ENCODE assay signal across 20 cellular contexts in genomic region chr12:110186059-110186458, GRCh38.
DNase-seq lines count a peak whose midpoint lies in the region; ATAC-seq, FAIRE-seq and TF ChIP-seq lines count a peak whose summit lies in the region.
"Had no signal": no experiment of that assay in that cellular context is flagged by ENCODE, and none has a peak within 500 bp of the region (broad histone marks: within the 10 kb centered on the region; RNA-seq: fewer than 3 reads in every experiment).

No MANE protein-coding gene starts in this region.

- H3K4me2 ChIP-seq in K562 (ENCODE audit: insufficient read depth, low read length) = no peak overlapping the region
- H3K4me2 ChIP-seq: A549, BLaER1, GM23338 had no signal

- ATAC-seq in K562 = no peak
- ATAC-seq in stimulated activated naive B cell treated with anti-CD40 and anti-IgM and Interleukin-4, amounts not matched to agents 10 μg/mL and 1 μg/mL and 100 μg/mL, for 72 hours (replicated peaks) = no peak
- ATAC-seq: A549, GM23338, HCT116 had no signal

- peak overlapping the region; percentile 52 for H3K27ac Mint-ChIP-seq in stimulated activated naive B cell treated with anti-CD40 and anti-IgM and Interleukin-4, amounts not matched to agents 10 μg/mL and 1 μg/mL and 100 μg/mL, for 72 hours
- H3K27ac Mint-ChIP-seq: GM23338 had no signal

- H3K9me3 ChIP-seq in HEK293 (ENCODE audit: control insufficient read depth, insufficient read depth, low read depth, low read length) (no peaks in the 10 kb centered on the region), K562 (replicated peaks; ENCODE audit: control insufficient read depth, insufficient read depth, low read depth, low read length) (peaks cover 11% of the 10 kb centered on the region)

- H3K4me1 ChIP-seq in HEK293 (ENCODE audit: control insufficient read depth, insufficient read depth, low read length) = no peaks in the 10 kb centered on the region
- no peaks in the 10 kb centered on the region for H3K4me1 ChIP-seq in K562 (replicated peaks in 1 of 2; ENCODE audit: control insufficient read depth in 2 of 2, insufficient read depth in 2 of 2, low read length in 2 of 2)
- H3K4me1 ChIP-seq: A549, BLaER1 had no signal

- no peaks in the 10 kb centered on the region for H3K79me2 ChIP-seq in K562 (ENCODE audit: control insufficient read depth, insufficient read depth, low read length)

- POLR2A ChIA-PET in HEK293 (lab: Yijun Ruan, JAX) (no interaction called here), K562 (lab: Yijun Ruan, JAX) (interaction anchor here (0.8 kb wide), 1 partner anchor 17 kb away, joined by 3 read pairs; no protein-coding TSS in a partner anchor)

- H2AFZ ChIP-seq in K562 (ENCODE audit: low read depth, low read length) = no peak overlapping the region
- H2AFZ ChIP-seq: GM23338 had no signal

- H3K27ac ChIP-seq in HEK293 (ENCODE audit: extremely low read depth, low read depth, low read length) (no peak overlapping the region), K562 (ENCODE audit: extremely low read depth, low read depth, low read length) (no peak overlapping the region)
- H3K27ac ChIP-seq: 22Rv1, A549, BLaER1 had no signal

- no peaks in the 10 kb centered on the region for H3K9me1 ChIP-seq in K562 (ENCODE audit: control insufficient read depth, insufficient read depth, low read length)

- no peak for TF ChIP-seq EP300 in K562 (IDR thresholded peaks at IDR 0.05; ENCODE audit: low read length)

- in situ Hi-C loops in K562 (cut with MboI) = no loop called here

- TF ChIP-seq POLR2A in K562 (conservative IDR thresholded peaks at IDR 0.05) = no peak

- no peak overlapping the region for H3K9ac ChIP-seq in K562 (ENCODE audit: insufficient read depth in 1 of 2, low read depth in 2 of 2, low read length in 2 of 2)
- H3K9ac ChIP-seq: BLaER1 had no signal

- CTCF ChIA-PET in HEK293 (lab: Yijun Ruan, JAX) (no interaction called here), K562 (lab: Yijun Ruan, JAX; ENCODE audit: low intra/inter-chr PET ratio) (no interaction called here)

- no TSS peak for BruUV-seq in K562 (replicated peaks; lab: Mats Ljungman, UMichigan)

- no peak for FAIRE-seq in K562 (lab: Jason Lieb, UNC)
- FAIRE-seq: A549, GM19239 had no signal

- H3K4me3 Mint-ChIP-seq in stimulated activated naive B cell treated with anti-CD40 and anti-IgM and Interleukin-4, amounts not matched to agents 10 μg/mL and 1 μg/mL and 100 μg/mL, for 72 hours = no peak overlapping the region
- H3K4me3 Mint-ChIP-seq: CD14-positive monocyte; CD4-positive, alpha-beta memory T cell; GM23338 had no signal

- H3K27me3 ChIP-seq in K562 (ENCODE audit: control insufficient read depth in 2 of 2, insufficient read depth in 2 of 2, low read length in 2 of 2) = no peaks in the 10 kb centered on the region
- H3K27me3 ChIP-seq: BLaER1 had no signal

- DNase-seq in NCI-H2029 treated with DMSO at 0.1 percent for 48 hours (lab: John Stamatoyannopoulos, UW) = peak; percentile 1
- DNase-seq in NCI-H2029 (lab: John Stamatoyannopoulos, UW) = no peak
- DNase-seq in K562 (ENCODE audit: extremely low read depth in 1 of 4, low spot score in 3 of 4) = no peak
- DNase-seq in stimulated activated naive B cell treated with anti-CD40 and anti-IgM and Interleukin-4, amounts not matched to agents 10 μg/mL and 1 μg/mL and 100 μg/mL, for 72 hours = no peak
- no peak for DNase-seq in NK-92 (lab: John Stamatoyannopoulos, UW; ENCODE audit: unreplicated experiment)
- no peak for DNase-seq in MV-4-11 (lab: John Stamatoyannopoulos, UW)
- DNase-seq in NCI-H345 (lab: John Stamatoyannopoulos, UW) = no peak
- DNase-seq: CD4-positive, alpha-beta memory T cell; DMS153; DMS79; GF-D8; H7 had no signal

- TF ChIP-seq CTCF in HEK293 (tag by site-specific recombination; IDR thresholded peaks at IDR 0.05) (no peak), K562 (IDR thresholded peaks at IDR 0.05 in 2 of 3, conservative IDR thresholded peaks at IDR 0.05 in 1 of 3; ENCODE audit: insufficient read depth in 2 of 3, low read depth in 1 of 3, low read length in 3 of 3) (no peak)

- TF ChIP-seq RAD21 in K562 (CRISPR knock-in tag; conservative IDR thresholded peaks at IDR 0.05 in 1 of 2, IDR thresholded peaks at IDR 0.05 in 1 of 2) = no peak

- 78% methylated on average over 1 of the region's 1 CpG for WGBS in K562 (ENCODE audit: insufficient coverage, low coverage, missing lambda C conversion rate)

- peaks cover 0 to 40% of the 10 kb centered on the region in 2 experiments; a peak in 2 of 3 replicates for H3K36me3 ChIP-seq in HEK293 (ENCODE audit: control insufficient read depth in 2 of 2, insufficient read depth in 1 of 2, low read length in 2 of 2)
- H3K36me3 ChIP-seq in K562 (ENCODE audit: control insufficient read depth, insufficient read depth, low read length) = no peaks in the 10 kb centered on the region

- H3K9me3 Mint-ChIP-seq in stimulated activated naive B cell treated with anti-CD40 and anti-IgM and Interleukin-4, amounts not matched to agents 10 μg/mL and 1 μg/mL and 100 μg/mL, for 72 hours = peaks cover 8 to 11% of the 10 kb centered on the region in 2 donors

- H3K4me3 ChIP-seq in HEK293 (ENCODE audit: low read depth, low read length) = no peak overlapping the region
- H3K4me3 ChIP-seq in K562 = no peak overlapping the region
- H3K4me3 ChIP-seq: A549, BLaER1, GM23338 had no signal

- intact Hi-C loops in K562 (cut with micrococcal nuclease) = no loop called here

- no peaks in the 10 kb centered on the region for H3K4me1 Mint-ChIP-seq in stimulated activated naive B cell treated with anti-CD40 and anti-IgM and Interleukin-4, amounts not matched to agents 10 μg/mL and 1 μg/mL and 100 μg/mL, for 72 hours
- H3K4me1 Mint-ChIP-seq: CD4-positive, alpha-beta memory T cell; GM23338 had no signal

- H3K36me3 Mint-ChIP-seq in stimulated activated naive B cell treated with anti-CD40 and anti-IgM and Interleukin-4, amounts not matched to agents 10 μg/mL and 1 μg/mL and 100 μg/mL, for 72 hours = peaks cover 11 to 27% of the 10 kb centered on the region in 2 donors
- H3K36me3 Mint-ChIP-seq: CD14-positive monocyte had no signal

- no peaks in the 10 kb centered on the region for H4K20me1 ChIP-seq in K562 (replicated peaks; ENCODE audit: control insufficient read depth, insufficient read depth, low read length)
- H4K20me1 ChIP-seq: BLaER1 had no signal

- no peaks in the 10 kb centered on the region for H3K27me3 Mint-ChIP-seq in stimulated activated naive B cell treated with anti-CD40 and anti-IgM and Interleukin-4, amounts not matched to agents 10 μg/mL and 1 μg/mL and 100 μg/mL, for 72 hours
- H3K27me3 Mint-ChIP-seq: CD4-positive, alpha-beta memory T cell had no signal

TF ChIP-seq in HEK293, 187 proteins besides CTCF, POLR2A, EP300 and RAD21 (continues in another document):
- TF ChIP-seq OVOL3 (tag by site-specific recombination; IDR thresholded peaks at IDR 0.05) (no peak), ZIC2 (tag by site-specific recombination; IDR thresholded peaks at IDR 0.05) (no peak), ATF2 (tag by site-specific recombination; IDR thresholded peaks at IDR 0.05; ENCODE audit: low read depth) (no peak), ZNF423 (tag by site-specific recombination; IDR thresholded peaks at IDR 0.05) (no peak)
- TF ChIP-seq, protein P1, sequence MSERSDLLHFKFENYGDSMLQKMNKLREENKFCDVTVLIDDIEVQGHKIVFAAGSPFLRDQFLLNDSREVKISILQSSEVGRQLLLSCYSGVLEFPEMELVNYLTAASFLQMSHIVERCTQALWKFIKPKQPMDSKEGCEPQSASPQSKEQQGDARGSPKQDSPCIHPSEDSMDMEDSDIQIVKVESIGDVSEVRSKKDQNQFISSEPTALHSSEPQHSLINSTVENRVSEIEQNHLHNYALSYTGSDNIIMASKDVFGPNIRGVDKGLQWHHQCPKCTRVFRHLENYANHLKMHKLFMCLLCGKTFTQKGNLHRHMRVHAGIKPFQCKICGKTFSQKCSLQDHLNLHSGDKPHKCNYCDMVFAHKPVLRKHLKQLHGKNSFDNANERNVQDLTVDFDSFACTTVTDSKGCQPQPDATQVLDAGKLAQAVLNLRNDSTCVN (tag by site-specific recombination; optimal IDR thresholded peaks at IDR 0.05) = no peak

TF ChIP-seq in K562, 482 proteins besides CTCF, POLR2A, EP300 and RAD21 (continues in another document):
- TF ChIP-seq SRSF3 (IDR thresholded peaks at IDR 0.05; ENCODE audit: insufficient read depth, low read length) (no peak), SOX6 (IDR thresholded peaks at IDR 0.05) (no peak), SP2 (IDR thresholded peaks at IDR 0.05; ENCODE audit: extremely low read depth, low read depth, low read length, poor library complexity, severe bottlenecking) (no peak), POLR2AphosphoS5 (IDR thresholded peaks at IDR 0.05; ENCODE audit: control insufficient read depth, insufficient read depth, low read depth, low read length) (no peak), DIDO1 (tag; IDR thresholded peaks at IDR 0.05; ENCODE audit: low read depth) (no peak), U2AF2 (optimal IDR thresholded peaks at IDR 0.05; ENCODE audit: low read depth, low read length) (no peak)
- TF ChIP-seq, protein P2, sequence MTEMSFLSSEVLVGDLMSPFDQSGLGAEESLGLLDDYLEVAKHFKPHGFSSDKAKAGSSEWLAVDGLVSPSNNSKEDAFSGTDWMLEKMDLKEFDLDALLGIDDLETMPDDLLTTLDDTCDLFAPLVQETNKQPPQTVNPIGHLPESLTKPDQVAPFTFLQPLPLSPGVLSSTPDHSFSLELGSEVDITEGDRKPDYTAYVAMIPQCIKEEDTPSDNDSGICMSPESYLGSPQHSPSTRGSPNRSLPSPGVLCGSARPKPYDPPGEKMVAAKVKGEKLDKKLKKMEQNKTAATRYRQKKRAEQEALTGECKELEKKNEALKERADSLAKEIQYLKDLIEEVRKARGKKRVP (CRISPR knock-in tag; IDR thresholded peaks at IDR 0.05) = no peak
